ENCODE assay signal across 8 cellular contexts in genomic region chr3:198167339-198168039, GRCh38.
DNase-seq lines count a peak whose midpoint lies in the region; ATAC-seq and TF ChIP-seq lines count a peak whose summit lies in the region.
"Not testable (repeated sequence)": the region's sequence is repeated elsewhere in the genome, so short reads cannot be mapped to it uniquely, and the experiment has no call there.

No MANE protein-coding gene starts in this region.

- H3K4me1 Mint-ChIP-seq in CD8-positive, alpha-beta T cell (ENCODE audit: low read depth); endothelial cell (ENCODE audit: unreplicated experiment): not testable (repeated sequence)

- not testable (repeated sequence) for H3K4me3 Mint-ChIP-seq in CD8-positive, alpha-beta T cell; endothelial cell (ENCODE audit: unreplicated experiment)

- peak; percentile 73 for TF ChIP-seq CTCF in CD8-positive, alpha-beta T cell (IDR thresholded peaks at IDR 0.05)
- TF ChIP-seq CTCF in WERI-Rb-1 (IDR thresholded peaks at IDR 0.05; ENCODE audit: low read depth, low read length) (0 out of 2 replicates have a peak, but pooled peaks have one; percentile 8), endothelial cell (IDR thresholded peaks at IDR 0.05; ENCODE audit: unreplicated experiment) (peak; percentile 91)

- H3K9me3 ChIP-seq in CD8-positive, alpha-beta T cell (ENCODE audit: low read length); WERI-Rb-1 (ENCODE audit: severe bottlenecking): not testable (repeated sequence)

- H3K27ac Mint-ChIP-seq in CD8-positive, alpha-beta T cell; endothelial cell (ENCODE audit: unreplicated experiment): not testable (repeated sequence)

- not testable (repeated sequence) for H3K4me3 ChIP-seq in CD8-positive, alpha-beta T cell (ENCODE audit: low read depth, low read length); WERI-Rb-1 (ENCODE audit: low read depth, low read length)

- ATAC-seq in CD8-positive, alpha-beta T cell; left colon: not testable (repeated sequence)

- H3K27ac ChIP-seq in CD8-positive, alpha-beta T cell (ENCODE audit: low read depth, low read length); WERI-Rb-1: not testable (repeated sequence)

- CTCF ChIA-PET in CD8-positive, alpha-beta T cell (lab: Charles Lee): not testable (repeated sequence)

- H3K36me3 ChIP-seq in CD8-positive, alpha-beta T cell (ENCODE audit: insufficient read depth, low read length); WERI-Rb-1: not testable (repeated sequence)

- not testable (repeated sequence) for H3K27me3 Mint-ChIP-seq in CD8-positive, alpha-beta T cell (ENCODE audit: low read depth); endothelial cell (ENCODE audit: unreplicated experiment)

- TF ChIP-seq RAD21 in Ishikawa (IDR thresholded peaks at IDR 0.05; ENCODE audit: low read depth): peak; percentile 59

- not testable (repeated sequence) for H3K4me1 ChIP-seq in CD8-positive, alpha-beta T cell (ENCODE audit: insufficient read depth, low read length)

- intact Hi-C loops in CD8-positive, alpha-beta T cell (cut with DNase I, micrococcal nuclease); left colon (cut with DNase I, micrococcal nuclease): not testable (repeated sequence)

- POLR2A ChIA-PET in CD8-positive, alpha-beta T cell (lab: Charles Lee): not testable (repeated sequence)

- H3K36me3 Mint-ChIP-seq in CD8-positive, alpha-beta T cell: peaks cover 12% of the 10 kb centered on the region
- H3K36me3 Mint-ChIP-seq in endothelial cell (ENCODE audit: low read depth, unreplicated experiment): not testable (repeated sequence)

- not testable (repeated sequence) for TF ChIP-seq EP300 in Ishikawa (IDR thresholded peaks at IDR 0.05; ENCODE audit: borderline replicate concordance)

- H3K27me3 ChIP-seq in CD8-positive, alpha-beta T cell (ENCODE audit: insufficient read depth, low read length); WERI-Rb-1 (ENCODE audit: insufficient read depth, low read depth, severe bottlenecking): not testable (repeated sequence)

- H3K9me3 Mint-ChIP-seq in CD8-positive, alpha-beta T cell; endothelial cell (ENCODE audit: unreplicated experiment): not testable (repeated sequence)

- peak; percentile 49 to 81 (median 62) for DNase-seq in CD8-positive, alpha-beta T cell
- DNase-seq in WERI-Rb-1 (peak; percentile 48), activated gamma-delta T cell treated with Interleukin-2 at 50 U/mL for 16 hours (peak; percentile 69), endothelial cell (ENCODE audit: low spot score) (peak; percentile 71), left colon (peak; percentile 50 to 79), renal cortical epithelial cell (ENCODE audit: low read depth) (peak; percentile 21)
- DNase-seq in stimulated activated CD8-positive, alpha-beta memory T cell treated with anti-CD3 and anti-CD28 coated beads, Interleukin-4, amount 100 ng/mL, for 4 hours (ENCODE audit: low read depth in 2 of 2, low spot score in 1 of 2): peak; percentile 28 to 32

TF ChIP-seq in Ishikawa, 13 proteins besides CTCF, POLR2A, EP300 and RAD21:
- TF ChIP-seq, protein P1, sequence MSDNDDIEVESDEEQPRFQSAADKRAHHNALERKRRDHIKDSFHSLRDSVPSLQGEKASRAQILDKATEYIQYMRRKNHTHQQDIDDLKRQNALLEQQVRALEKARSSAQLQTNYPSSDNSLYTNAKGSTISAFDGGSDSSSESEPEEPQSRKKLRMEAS (IDR thresholded peaks at IDR 0.05): peak; percentile 23; the same call in 1 of the 2 replicates

Comparison
In these comparisons a context has a peak if more than half of its experiments do, and no peak if none do; other contexts are left out.
1. DNase-seq: peak in every context shown above with its lines; median percentile 71 in endothelial cell; 69 in activated gamma-delta T cell treated with Interleukin-2 at 50 U/mL for 16 hours; 64 in left colon; 62 in CD8-positive, alpha-beta T cell; 48 in WERI-Rb-1; 30 in stimulated activated CD8-positive, alpha-beta memory T cell treated with anti-CD3 and anti-CD28 coated beads, Interleukin-4, amount 100 ng/mL, for 4 hours; 21 in renal cortical epithelial cell.
2. CTCF ChIP-seq: peak in every context shown above with its lines; median percentile 91 in endothelial cell; 73 in CD8-positive, alpha-beta T cell; 8 in WERI-Rb-1.